In genomic region chrX:13518126-13518525, GRCh38 we compare ENCODE assay signal across 25 cellular contexts. TPM values are rescaled to one million over a fixed set of nuclear protein-coding genes. Genes with fewer than 3 reads are reported as not detected.
DNase-seq lines count a peak whose midpoint lies in the region; ATAC-seq, FAIRE-seq and TF ChIP-seq lines count a peak whose summit lies in the region.
"Had no signal": no experiment of that assay in that cellular context is flagged by ENCODE, and none has a peak within 500 bp of the region (broad histone marks: within the 10 kb centered on the region; RNA-seq: fewer than 3 reads in every experiment).

No MANE protein-coding gene starts in this region.

- peaks cover 3% of the 10 kb centered on the region for H3K9me3 Mint-ChIP-seq in type B pancreatic cell
- H3K9me3 Mint-ChIP-seq: CD4-positive, alpha-beta memory T cell; IgD-negative memory B cell had no signal

- H3F3A ChIP-seq in PC-3 (ENCODE audit: low read length, unreplicated experiment) = no peaks in the 10 kb centered on the region

- H2AFZ ChIP-seq in PC-3 (ENCODE audit: low read length) (no peak overlapping the region), GM12878 (ENCODE audit: control insufficient read depth, low read depth, low read length) (no peak overlapping the region)

- H3K27ac ChIP-seq in PC-3 (ENCODE audit: low read length) = no peak overlapping the region; the same call in 1 of the 2 replicates
- H3K27ac ChIP-seq in GM12878 (ENCODE audit: control insufficient read depth, insufficient read depth) = no peak overlapping the region
- H3K27ac ChIP-seq: HL-60, KMS-11 had no signal

- DNase-seq in PC-3 (peak; percentile 3), GM12878 (ENCODE audit: low read depth, low spot score) (no peak), fibroblast of the aortic adventitia (ENCODE audit: low read depth) (peak; percentile 20), type B pancreatic cell (ENCODE audit: extremely low spot score, unreplicated experiment) (no peak), iPS-NIHi11 (ENCODE audit: low spot score) (no peak)
- DNase-seq in stimulated activated CD4-positive, alpha-beta T cell treated with anti-CD3 and anti-CD28 coated beads, Interleukin-2, amount 100 ng/mL, for 48 hours = no peak
- DNase-seq: C1 segment of cervical spinal cord; CD4-positive, alpha-beta memory T cell; COR-L47; NCI-H1048; NCI-H1417; NCI-H1694; NCI-H2081; NCI-H2227 treated with DMSO at 0.1 percent for 48 hours; NCI-H510A; NCI-H69; OCI-M1 had no signal

- H3K27me3 ChIP-seq in PC-3 (ENCODE audit: low read length) (no peaks in the 10 kb centered on the region), GM12878 (replicated peaks in 1 of 2; ENCODE audit: control insufficient read depth in 2 of 2, insufficient read depth in 2 of 2, low read length in 1 of 2) (no peaks in the 10 kb centered on the region)

- H3K27ac Mint-ChIP-seq in type B pancreatic cell = no peak overlapping the region
- H3K27ac Mint-ChIP-seq: IgD-negative memory B cell had no signal

- TF ChIP-seq POLR2A in GM12878 (IDR thresholded peaks at IDR 0.05; ENCODE audit: low read depth, low read length) = no peak

- POLR2A ChIA-PET in PC-3 (lab: Charles Lee; ENCODE audit: unreplicated experiment) (no interaction called here), GM12878 (lab: Charles Lee) (no interaction called here)

- BruUV-seq in PC-3 (replicated peaks; lab: Mats Ljungman, UMichigan) (no TSS peak), GM12878 (replicated peaks; lab: Mats Ljungman, UMichigan) (no TSS peak)

- no peak for TF ChIP-seq RAD21 in GM12878 (IDR thresholded peaks at IDR 0.05; ENCODE audit: insufficient read depth, low read depth, low read length)

- no peak for FAIRE-seq in GM12878 (lab: Jason Lieb, UNC)
- FAIRE-seq: G401.6, H1 had no signal

- H3K9ac ChIP-seq in PC-3 (ENCODE audit: low read length) = no peak overlapping the region
- no peak overlapping the region for H3K9ac ChIP-seq in GM12878 (ENCODE audit: control insufficient read depth, insufficient read depth, low read length)
- H3K9ac ChIP-seq: KMS-11 had no signal

- H3K4me1 Mint-ChIP-seq in type B pancreatic cell (ENCODE audit: unreplicated experiment) = no peaks in the 10 kb centered on the region
- H3K4me1 Mint-ChIP-seq: CD4-positive, alpha-beta memory T cell; IgD-negative memory B cell had no signal

- in situ Hi-C loops in GM12878 (cut with MboI) = loop anchor here (5.0 kb wide), 1 partner anchor 119 kb away; no protein-coding TSS in a partner anchor

- RAD21 ChIA-PET in GM12878 (lab: Charles Lee; ENCODE audit: unreplicated experiment) = no interaction called here

- no peaks in the 10 kb centered on the region for H3K27me3 Mint-ChIP-seq in type B pancreatic cell
- H3K27me3 Mint-ChIP-seq: CD4-positive, alpha-beta memory T cell had no signal

- no peak overlapping the region for H3K4me3 Mint-ChIP-seq in type B pancreatic cell
- H3K4me3 Mint-ChIP-seq: CD4-positive, alpha-beta memory T cell; IgD-negative memory B cell had no signal

- H3K4me1 ChIP-seq in PC-3 (ENCODE audit: insufficient read depth, low read length) (no peaks in the 10 kb centered on the region; the same call in 1 of the 2 replicates), GM12878 (ENCODE audit: control insufficient read depth, insufficient read depth, low read length) (no peaks in the 10 kb centered on the region)

- no peaks in the 10 kb centered on the region for H3K9me2 ChIP-seq in PC-3 (replicated peaks; ENCODE audit: low read length)

- H3K9me3 ChIP-seq in PC-3 (ENCODE audit: low read length) (no peaks in the 10 kb centered on the region), GM12878 (replicated peaks; ENCODE audit: control insufficient read depth, insufficient read depth, low read length) (no peaks in the 10 kb centered on the region)

- no peak for TF ChIP-seq EP300 in GM12878 (IDR thresholded peaks at IDR 0.05; ENCODE audit: borderline replicate concordance in 1 of 2, control insufficient read depth in 1 of 2, low read depth in 2 of 2, low read length in 2 of 2)

- 49% methylated on average over 6 of the region's 6 CpGs for WGBS in GM12878 (ENCODE audit: insufficient coverage, insufficient replicate concordance, low lambda C conversion rate, missing lambda C conversion rate)

- no peaks in the 10 kb centered on the region for H3K36me3 ChIP-seq in PC-3 (ENCODE audit: low read depth, low read length)
- no peaks in the 10 kb centered on the region for H3K36me3 ChIP-seq in GM12878 (ENCODE audit: control insufficient read depth in 2 of 2, insufficient read depth in 2 of 2, low read length in 1 of 2)

- H3K4me2 ChIP-seq in PC-3 (ENCODE audit: low read length) (no peak overlapping the region), GM12878 (ENCODE audit: control insufficient read depth, insufficient read depth) (no peak overlapping the region)
- H3K4me2 ChIP-seq: KMS-11 had no signal

- H3K36me3 Mint-ChIP-seq in type B pancreatic cell = no peaks in the 10 kb centered on the region
- H3K36me3 Mint-ChIP-seq: CD4-positive, alpha-beta memory T cell had no signal

- SMC1A ChIA-PET in GM12878 (lab: Charles Lee; ENCODE audit: uncharacterized antibody, unreplicated experiment) = interaction anchor here (2.5 kb wide), 1 partner anchor 11 kb away, joined by 7 read pairs; no protein-coding TSS in a partner anchor

- H3K79me2 ChIP-seq in PC-3 (ENCODE audit: low read length) = no peaks in the 10 kb centered on the region
- no peaks in the 10 kb centered on the region for H3K79me2 ChIP-seq in GM12878 (ENCODE audit: control insufficient read depth, insufficient read depth, low read length)

- H4K20me1 ChIP-seq in PC-3 (ENCODE audit: low read length) = no peaks in the 10 kb centered on the region
- no peaks in the 10 kb centered on the region for H4K20me1 ChIP-seq in GM12878 (ENCODE audit: control insufficient read depth, insufficient read depth)

- no peak for TF ChIP-seq CTCF in PC-3 (conservative IDR thresholded peaks at IDR 0.05; ENCODE audit: low read depth, low read length)
- no peak for TF ChIP-seq CTCF in GM12878 (IDR thresholded peaks at IDR 0.05 in 2 of 3, conservative IDR thresholded peaks at IDR 0.05 in 1 of 3; ENCODE audit: control insufficient read depth in 2 of 3, extremely low read depth in 1 of 3, insufficient read depth in 1 of 3, low read depth in 3 of 3, low read length in 3 of 3)
- no peak for TF ChIP-seq CTCF in fibroblast of the aortic adventitia (IDR thresholded peaks at IDR 0.05; ENCODE audit: insufficient read depth, low read length)
- no peak for TF ChIP-seq CTCF in type B pancreatic cell (conservative IDR thresholded peaks at IDR 0.05)

- no peak for ATAC-seq in PC-3
- peak; percentile 68 for ATAC-seq in GM12878
- no peak for ATAC-seq in HG02763 (IDR thresholded peaks at IDR 0.05; ENCODE audit: unreplicated experiment)
- ATAC-seq: HCT116 had no signal

- H3K4me3 ChIP-seq in PC-3 (ENCODE audit: low read length) = no peak overlapping the region
- H3K4me3 ChIP-seq in GM12878 = no peak overlapping the region
- no peak overlapping the region for H3K4me3 ChIP-seq in fibroblast of the aortic adventitia (ENCODE audit: low read depth, low read length)

- intact Hi-C loops in PC-3 (cut with micrococcal nuclease) = no loop called here
- intact Hi-C loops in GM12878 (cut with micrococcal nuclease; ENCODE audit: unreplicated experiment) = no loop called here

- CTCF ChIA-PET in PC-3 (lab: Charles Lee) = no interaction called here
- CTCF ChIA-PET in GM12878 (lab: Yijun Ruan, JAX) = interaction anchor here (1.1 kb wide), 1 partner anchor 11 kb away, joined by 4 read pairs; no protein-coding TSS in a partner anchor

TF ChIP-seq in GM12878, 131 proteins besides CTCF, POLR2A, EP300 and RAD21:
- no peak for TF ChIP-seq STAT3 (IDR thresholded peaks at IDR 0.05; ENCODE audit: low read depth, low read length)
- TF ChIP-seq MTA2 (IDR thresholded peaks at IDR 0.05; ENCODE audit: low read depth) = peak; percentile 12; the same call in 1 of the 2 replicates
TF ChIP-seq in GM12878: peak in this region for 1.

RNA-seq across cellular contexts. Expression of gene EGFL6, which starts 51.3 kb away (rescaled TPM):
- total RNA-seq in PC-3 (2014; rRNA removed) (not detected in 2 replicates), GM12878 (2014; rRNA removed) (not detected in 2 replicates), GM12878 (2014; rRNA removed; fragmentation: Illumina TruSeq; extraction: Trizol) (not detected in 2 replicates), GM12878 (2021) (not detected in 2 replicates), fibroblast of the aortic adventitia (ENCODE audit: low replicate concordance) (0.27 TPM in 1 of 2 replicates, not detected in the other), type B pancreatic cell (ENCODE audit: low replicate concordance) (0.40 and 4.5 TPM in 2 replicates)
- total RNA-seq in GM12878 (2013; cell fraction: nucleolus; rRNA removed) = 0.20 TPM in 1 of 2 replicates, not detected in the other
- not detected for polyA plus RNA-seq in GM12878 (2011; ENCODE audit: low read depth)
- polyA plus RNA-seq in GM12878 (2011; rRNA removed) (0.03 and 0.14 TPM in 2 replicates), GM12878 (2014; fragmentation: Illumina TruSeq; extraction: Trizol) (not detected in 2 replicates), GM12878 (2014; fragmentation: Nextera tagmentation; extraction: Ambion mirVana) (not detected), GM12878 (2014; rRNA removed) (not detected in 2 replicates), GM12878 (2016; fragmentation: Nextera tagmentation; extraction: Ambion mirVana) (not detected)
- polyA plus RNA-seq in GM12878 (2011; cell fraction: cytosol; rRNA removed) = 0.03 and 0.05 TPM in 2 replicates
- polyA plus RNA-seq in GM12878 (2011; cell fraction: nucleus; rRNA removed) = not detected in 2 replicates
- polyA plus RNA-seq in GM12878 (2012) = not detected in 2 replicates
- polyA minus RNA-seq in GM12878 (2011; rRNA and poly(A)+ RNA removed) = not detected in 2 replicates
- polyA minus RNA-seq in GM12878 (2011; cell fraction: cytosol; rRNA and poly(A)+ RNA removed) = not detected in 2 replicates
- not detected in 2 replicates for polyA minus RNA-seq in GM12878 (2011; cell fraction: nucleus; rRNA and poly(A)+ RNA removed)
- total RNA-seq: A673; CD4-positive, alpha-beta memory T cell had no signal
- polyA plus RNA-seq: CD4-positive, alpha-beta memory T cell; IgD-negative memory B cell had no signal

Comparison
In these comparisons a context has a peak if more than half of its experiments do, and no peak if none do; other contexts are left out.
1. DNase-seq: peak in PC-3 (single experiment) and fibroblast of the aortic adventitia (single experiment); none in GM12878 (single experiment), type B pancreatic cell (single experiment), stimulated activated CD4-positive, alpha-beta T cell treated with anti-CD3 and anti-CD28 coated beads, Interleukin-2, amount 100 ng/mL, for 48 hours (0 of 2) and iPS-NIHi11 (single experiment).